In genomic region chr17:9211133-9211765, GRCh38 we compare ENCODE assay signal across 22 cellular contexts.
DNase-seq lines count a peak whose midpoint lies in the region; ATAC-seq and TF ChIP-seq lines count a peak whose summit lies in the region.
"Had no signal": no experiment of that assay in that cellular context is flagged by ENCODE, and none has a peak within 500 bp of the region (broad histone marks: within the 10 kb centered on the region; RNA-seq: fewer than 3 reads in every experiment).

No MANE protein-coding gene starts in this region.

- no peak overlapping the region for H3K27ac ChIP-seq in H9 (ENCODE audit: insufficient read length, low read depth, low read length)

- peak; percentile 40 for ATAC-seq in esophagus mucosa
- ATAC-seq: CD8-positive, alpha-beta T cell; GM12878; GM23338; SK-N-SH treated with all-trans-retinoic acid at 6 μM for 48 hours; T-helper 17 cell had no signal

- no peak overlapping the region for H2AK5ac ChIP-seq in H9 (ENCODE audit: insufficient read length, low read length)

- H3K79me1 ChIP-seq in H9 (ENCODE audit: insufficient read depth, low read depth, low read length, poor library complexity, severe bottlenecking), result no peaks in the 10 kb centered on the region

- no peak overlapping the region for H2BK20ac ChIP-seq in H9 (ENCODE audit: low read depth, low read length, poor library complexity, severe bottlenecking)

- no CpG with 5 or more reads among the region's 13 CpGs for whole genome bisulfite sequencing in H9 (ENCODE audit: extremely low coverage, insufficient read length, low lambda C conversion rate)

- H3K4me3 Mint-ChIP-seq in H9, result no peak overlapping the region
- H3K4me3 Mint-ChIP-seq in type B pancreatic cell, result no peak overlapping the region
- H3K4me3 Mint-ChIP-seq: CD8-positive, alpha-beta T cell; GM23338; T-helper 17 cell had no signal

- peaks cover 6 to 16% of the 10 kb centered on the region in 2 experiments for H3K4me1 Mint-ChIP-seq in H9
- H3K4me1 Mint-ChIP-seq in type B pancreatic cell (ENCODE audit: unreplicated experiment), result peaks cover 12% of the 10 kb centered on the region

- no peak overlapping the region for H3K9ac ChIP-seq in H9 (ENCODE audit: extremely low read depth, insufficient read length, low read length)

- H3K36me3 Mint-ChIP-seq in H9 (ENCODE audit: insufficient read depth in 1 of 3, low read depth in 3 of 3) (peaks cover 0 to 13% (median 11%) of the 10 kb centered on the region in 3 experiments; a peak in 5 of 7 replicates), type B pancreatic cell (peaks cover 11% of the 10 kb centered on the region)
- H3K36me3 Mint-ChIP-seq: CD8-positive, alpha-beta T cell had no signal

- no peak overlapping the region for H4K8ac ChIP-seq in H9 (replicated peaks; ENCODE audit: insufficient read length, low read depth, low read length)

- no peaks in the 10 kb centered on the region for H3K23me2 ChIP-seq in H9 (ENCODE audit: insufficient read length, low read depth, low read length, poor library complexity, severe bottlenecking)

- H4K91ac ChIP-seq in H9 (ENCODE audit: insufficient read length, low read depth, low read length), result no peak overlapping the region

- no peak overlapping the region for H2BK12ac ChIP-seq in H9 (ENCODE audit: insufficient read length, low read depth, low read length)

- H3K4me2 ChIP-seq in H9 (ENCODE audit: insufficient read depth, insufficient read length, low read length), result no peak overlapping the region
- H3K4me2 ChIP-seq: GM23338 had no signal

- H4K20me1 ChIP-seq in H9 (ENCODE audit: control insufficient read depth, insufficient read depth, insufficient read length), result no peaks in the 10 kb centered on the region

- H4K5ac ChIP-seq in H9 (ENCODE audit: insufficient read length, low read depth, low read length), result no peak overlapping the region

- no peak overlapping the region for H2BK15ac ChIP-seq in H9 (ENCODE audit: low read depth, low read length)

- TF ChIP-seq CTCF in H9 (conservative IDR thresholded peaks at IDR 0.05) (no peak), type B pancreatic cell (conservative IDR thresholded peaks at IDR 0.05) (no peak), GM13977 (IDR thresholded peaks at IDR 0.05; ENCODE audit: extremely low read depth, insufficient read depth, missing control alignments) (no peak)

- no peak overlapping the region for H3K56ac ChIP-seq in H9 (ENCODE audit: insufficient read length, low read depth, low read length)

- no peak overlapping the region for H2BK120ac ChIP-seq in H9 (ENCODE audit: low read depth, low read length, poor library complexity, severe bottlenecking)

- H3K27me3 Mint-ChIP-seq in H9 (ENCODE audit: low read depth), result peaks cover 9% of the 10 kb centered on the region
- H3K27me3 Mint-ChIP-seq in type B pancreatic cell, result peaks cover 28% of the 10 kb centered on the region

- no peak overlapping the region for H2BK5ac ChIP-seq in H9 (ENCODE audit: insufficient read length, low read length)

- H3K27ac Mint-ChIP-seq in H9, result peak overlapping the region in 1 of 3 experiments; percentile 8; a peak in 1 of 7 replicates
- peak overlapping the region; percentile 12 for H3K27ac Mint-ChIP-seq in type B pancreatic cell
- H3K27ac Mint-ChIP-seq: CD8-positive, alpha-beta T cell; GM23338; T-helper 17 cell had no signal

- DNase-seq in H9, result peak; percentile 28
- peak; percentile 35 for DNase-seq in NCI-H146 treated with DMSO at 0.1 percent for 48 hours (lab: John Stamatoyannopoulos, UW; ENCODE audit: unreplicated experiment)
- DNase-seq in type B pancreatic cell (ENCODE audit: extremely low spot score, unreplicated experiment), result no peak
- DNase-seq in GM13977 (ENCODE audit: low spot score), result no peak
- no peak for DNase-seq in SW 1271 (lab: John Stamatoyannopoulos, UW)
- DNase-seq in NCI-H524 treated with DMSO at 0.1 percent for 48 hours (lab: John Stamatoyannopoulos, UW), result no peak
- DNase-seq: BE2C; CD8-positive, alpha-beta T cell; DND-41; GDM1; KG1; MG63; NCI-H1092 treated with DMSO at 0.1 percent for 48 hours; NCI-H187 treated with DMSO at 0.1 percent for 48 hours; NCI-H446 treated with DMSO at 0.1 percent for 48 hours; NCI-H82; Right ventricle myocardium superior; T-helper 17 cell had no signal

- no peaks in the 10 kb centered on the region for H3K9me3 ChIP-seq in H9 (ENCODE audit: control insufficient read depth, low read depth, low read length)
- H3K9me3 ChIP-seq: BE2C had no signal

- H3T11ph ChIP-seq in H9 (ENCODE audit: low read length), result no peak overlapping the region

- no peak overlapping the region for H2AFZ ChIP-seq in H9 (ENCODE audit: low read length)
- H2AFZ ChIP-seq: GM23338 had no signal

- H3K18ac ChIP-seq in H9 (ENCODE audit: insufficient read length, low read depth, low read length), result no peak overlapping the region

- H3K79me2 ChIP-seq in H9 (ENCODE audit: insufficient read depth, low read length), result no peaks in the 10 kb centered on the region

- H3K4me1 ChIP-seq in H9 (ENCODE audit: insufficient read depth, low read length), result no peaks in the 10 kb centered on the region
- H3K4me1 ChIP-seq: BE2C had no signal

- H3K4ac ChIP-seq in H9 (ENCODE audit: low read depth, low read length), result no peak overlapping the region

- in situ Hi-C loops in GM13977 (cut with MboI; ENCODE audit: low pct_unique_long_range_greater_than_20kb, low sequenced_read_pairs, unreplicated experiment), result no loop called here

- no peak overlapping the region for H3K23ac ChIP-seq in H9 (ENCODE audit: insufficient read length, low read depth, low read length)

- no peaks in the 10 kb centered on the region for H3K27me3 ChIP-seq in H9 (ENCODE audit: insufficient read depth, low read length)
- H3K27me3 ChIP-seq: BE2C, MG63 had no signal

- H3K9me3 Mint-ChIP-seq in H9 (peaks cover 12 to 15% of the 10 kb centered on the region in 2 experiments), type B pancreatic cell (peaks cover 12% of the 10 kb centered on the region)

- no peak overlapping the region; the same call in 1 of the 2 replicates for H3K14ac ChIP-seq in H9 (ENCODE audit: insufficient read depth, low read length)

Comparison
In these comparisons a context has a peak if more than half of its experiments do, and no peak if none do; other contexts are left out.
1. DNase-seq: peak in H9 (single experiment) and NCI-H146 treated with DMSO at 0.1 percent for 48 hours (single experiment); none in type B pancreatic cell (single experiment), GM13977 (single experiment), SW 1271 (0 of 2) and NCI-H524 treated with DMSO at 0.1 percent for 48 hours (single experiment).